Comparison of ENCODE assay signal across 17 cellular contexts in the genomic region with DNA sequence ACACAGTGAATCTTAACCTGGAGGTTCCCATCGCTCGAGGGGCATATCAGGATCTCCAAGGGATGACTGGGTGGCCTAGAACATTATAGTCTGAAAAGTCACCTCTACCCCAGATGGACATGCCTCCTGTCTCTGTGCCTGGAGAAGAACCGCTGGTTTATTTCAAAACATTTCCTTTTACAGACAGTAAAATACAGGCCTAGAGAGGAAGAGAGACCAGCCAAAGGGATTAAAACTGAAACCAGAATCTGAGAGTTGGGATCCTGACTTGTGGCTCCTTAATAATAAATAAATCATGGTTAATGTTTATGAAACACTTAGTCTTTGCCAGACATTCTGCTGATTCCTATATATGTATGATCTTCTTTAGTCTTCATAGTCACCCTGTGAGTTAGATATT.
DNase-seq lines count a peak whose midpoint lies in the region; ATAC-seq, FAIRE-seq and TF ChIP-seq lines count a peak whose summit lies in the region.
"Had no signal": no experiment of that assay in that cellular context is flagged by ENCODE, and none has a peak within 500 bp of the region (broad histone marks: within the 10 kb centered on the region; RNA-seq: fewer than 3 reads in every experiment).

No MANE protein-coding gene starts in this region.

- peaks cover 6% of the 10 kb centered on the region for H3K9me3 Mint-ChIP-seq in activated naive CD4-positive, alpha-beta T cell treated with anti-CD3 and anti-CD28 coated beads for 36 hours
- H3K9me3 Mint-ChIP-seq in activated naive CD4-positive, alpha-beta T cell treated with anti-CD3 and anti-CD28 coated beads, Interleukin-2, amount 50 U/mL, for 72 hours: peaks cover 0 to 3% of the 10 kb centered on the region in 2 donors
- H3K9me3 Mint-ChIP-seq in astrocyte (ENCODE audit: unreplicated experiment) (no peaks in the 10 kb centered on the region), type B pancreatic cell (peaks cover 5% of the 10 kb centered on the region)
- H3K9me3 Mint-ChIP-seq: CD8-positive, alpha-beta T cell; HFFc6 had no signal

- H3K9me3 ChIP-seq in astrocyte (ENCODE audit: insufficient read depth, low read depth, low read length): no peaks in the 10 kb centered on the region
- H3K9me3 ChIP-seq in mesenchymal stem cell (ENCODE audit: control insufficient read depth, low read length): no peaks in the 10 kb centered on the region

- H4K20me1 ChIP-seq in astrocyte (ENCODE audit: insufficient read depth, low read length): no peaks in the 10 kb centered on the region

- H3K27me3 ChIP-seq in astrocyte (ENCODE audit: insufficient read depth, low read length) (no peaks in the 10 kb centered on the region), mesenchymal stem cell (ENCODE audit: control insufficient read depth in 1 of 2, insufficient read depth in 1 of 2, low read length in 2 of 2) (peaks cover 0 to 52% of the 10 kb centered on the region in 2 experiments)

- no peak overlapping the region for H3K23ac ChIP-seq in mesenchymal stem cell (ENCODE audit: low read length in 2 of 2)

- intact Hi-C loops in activated naive CD4-positive, alpha-beta T cell treated with anti-CD3 and anti-CD28 coated beads for 36 hours (cut with micrococcal nuclease): no loop called here

- H3K9ac ChIP-seq in astrocyte (ENCODE audit: low read length) (no peak overlapping the region), mesenchymal stem cell (ENCODE audit: low read length) (no peak overlapping the region)

- H3K79me2 ChIP-seq in astrocyte (ENCODE audit: insufficient read depth, low read length): no peaks in the 10 kb centered on the region

- no peaks in the 10 kb centered on the region for H3K4me1 Mint-ChIP-seq in activated naive CD4-positive, alpha-beta T cell treated with anti-CD3 and anti-CD28 coated beads for 36 hours (ENCODE audit: low read depth)
- H3K4me1 Mint-ChIP-seq in astrocyte (ENCODE audit: low read depth, unreplicated experiment) (peaks cover 28% of the 10 kb centered on the region), type B pancreatic cell (ENCODE audit: unreplicated experiment) (peaks cover 45% of the 10 kb centered on the region)
- H3K4me1 Mint-ChIP-seq: CD14-positive monocyte had no signal

- H2AFZ ChIP-seq in astrocyte (ENCODE audit: low read depth, low read length) (no peak overlapping the region), mesenchymal stem cell (ENCODE audit: low read depth, low read length) (no peak overlapping the region)

- H3K27ac ChIP-seq in astrocyte (ENCODE audit: low read depth, low read length) (no peak overlapping the region), mesenchymal stem cell (ENCODE audit: low read length, poor library complexity, severe bottlenecking) (peak overlapping the region; percentile 63)
- H3K27ac ChIP-seq: 22Rv1, HL-60 had no signal

- H3K27ac Mint-ChIP-seq in activated naive CD4-positive, alpha-beta T cell treated with anti-CD3 and anti-CD28 coated beads for 36 hours: peak overlapping the region; percentile 24
- no peak overlapping the region for H3K27ac Mint-ChIP-seq in activated naive CD4-positive, alpha-beta T cell treated with anti-CD3 and anti-CD28 coated beads, Interleukin-2, amount 50 U/mL, for 72 hours
- H3K27ac Mint-ChIP-seq in astrocyte (ENCODE audit: unreplicated experiment): no peak overlapping the region
- H3K27ac Mint-ChIP-seq in type B pancreatic cell: peak overlapping the region; percentile 41
- H3K27ac Mint-ChIP-seq: CD8-positive, alpha-beta T cell; HFFc6 had no signal

- H3K4ac ChIP-seq in mesenchymal stem cell (ENCODE audit: low read depth in 1 of 2, low read length in 2 of 2): no peak overlapping the region

- H3K4me3 ChIP-seq in astrocyte (ENCODE audit: insufficient read depth, low read depth, low read length): no peak overlapping the region
- H3K4me3 ChIP-seq in mesenchymal stem cell (ENCODE audit: insufficient read depth in 1 of 2, low read depth in 1 of 2, low read length in 2 of 2): no peak overlapping the region

- no peak overlapping the region for H3K14ac ChIP-seq in mesenchymal stem cell (ENCODE audit: low read length in 2 of 2)

- no peaks in the 10 kb centered on the region for H3K79me1 ChIP-seq in mesenchymal stem cell (replicated peaks; ENCODE audit: low read length, poor library complexity, severe bottlenecking)

- 83% methylated on average over 2 of the region's 3 CpGs for WGBS in mesenchymal stem cell

- H3K18ac ChIP-seq in mesenchymal stem cell (ENCODE audit: low read depth in 1 of 2, low read length in 2 of 2): no peak overlapping the region

- H3K36me3 ChIP-seq in astrocyte (ENCODE audit: insufficient read depth, low read length): no peaks in the 10 kb centered on the region
- H3K36me3 ChIP-seq in mesenchymal stem cell (ENCODE audit: control insufficient read depth in 1 of 2, insufficient read depth in 2 of 2, low read depth in 1 of 2, low read length in 2 of 2): no peaks in the 10 kb centered on the region

- H3K4me2 ChIP-seq in astrocyte (ENCODE audit: low read length): no peak overlapping the region
- H3K4me2 ChIP-seq in mesenchymal stem cell (ENCODE audit: low read length, poor library complexity, severe bottlenecking): no peak overlapping the region

- FAIRE-seq in astrocyte (lab: Jason Lieb, UNC): no peak

- no peak overlapping the region for H2BK15ac ChIP-seq in mesenchymal stem cell (ENCODE audit: low read depth, poor library complexity, severe bottlenecking)

- CTCF ChIA-PET in activated naive CD4-positive, alpha-beta T cell treated with anti-CD3 and anti-CD28 coated beads for 36 hours (lab: Charles Lee): no interaction called here

- H4K91ac ChIP-seq in mesenchymal stem cell (ENCODE audit: low read length): no peak overlapping the region

- ATAC-seq in activated naive CD4-positive, alpha-beta T cell treated with anti-CD3 and anti-CD28 coated beads, Interleukin-2, amount 50 U/mL, for 72 hours: no peak
- ATAC-seq in HG02981 (IDR thresholded peaks at IDR 0.05; ENCODE audit: unreplicated experiment): no peak
- ATAC-seq in GM21576 (IDR thresholded peaks at IDR 0.05; ENCODE audit: unreplicated experiment): no peak
- ATAC-seq: CD8-positive, alpha-beta T cell had no signal

- no peak for DNase-seq in activated naive CD4-positive, alpha-beta T cell treated with anti-CD3 and anti-CD28 coated beads for 36 hours
- no peak for DNase-seq in activated naive CD4-positive, alpha-beta T cell treated with anti-CD3 and anti-CD28 coated beads, Interleukin-2, amount 50 U/mL, for 72 hours (ENCODE audit: low spot score in 2 of 2)
- DNase-seq in astrocyte (ENCODE audit: low read depth): no peak
- peak; percentile 12 for DNase-seq in mesenchymal stem cell
- DNase-seq in type B pancreatic cell (ENCODE audit: extremely low spot score, unreplicated experiment): no peak
- no peak for DNase-seq in DMS153 (lab: John Stamatoyannopoulos, UW)
- DNase-seq: CD8-positive, alpha-beta T cell; COR-L47; DMS53; GF-D8; HCEC 1CT; HFFc6 had no signal

- H3K36me3 Mint-ChIP-seq in activated naive CD4-positive, alpha-beta T cell treated with anti-CD3 and anti-CD28 coated beads for 36 hours (ENCODE audit: low read depth): no peaks in the 10 kb centered on the region
- no peaks in the 10 kb centered on the region for H3K36me3 Mint-ChIP-seq in activated naive CD4-positive, alpha-beta T cell treated with anti-CD3 and anti-CD28 coated beads, Interleukin-2, amount 50 U/mL, for 72 hours
- no peaks in the 10 kb centered on the region for H3K36me3 Mint-ChIP-seq in astrocyte (ENCODE audit: low read depth, unreplicated experiment)
- no peaks in the 10 kb centered on the region for H3K36me3 Mint-ChIP-seq in type B pancreatic cell
- H3K36me3 Mint-ChIP-seq: CD14-positive monocyte; CD8-positive, alpha-beta T cell had no signal

- no peak overlapping the region for H3K4me3 Mint-ChIP-seq in activated naive CD4-positive, alpha-beta T cell treated with anti-CD3 and anti-CD28 coated beads for 36 hours
- H3K4me3 Mint-ChIP-seq in astrocyte (ENCODE audit: unreplicated experiment) (peak overlapping the region; percentile 54), type B pancreatic cell (no peak overlapping the region)
- H3K4me3 Mint-ChIP-seq: CD14-positive monocyte; CD8-positive, alpha-beta T cell; HFFc6 had no signal

- TF ChIP-seq CTCF in astrocyte (IDR thresholded peaks at IDR 0.05; ENCODE audit: insufficient read depth, low read depth, low read length): no peak
- TF ChIP-seq CTCF in type B pancreatic cell (conservative IDR thresholded peaks at IDR 0.05): no peak

- H3K4me1 ChIP-seq in astrocyte (ENCODE audit: insufficient read depth, low read length) (no peaks in the 10 kb centered on the region), mesenchymal stem cell (ENCODE audit: control insufficient read depth, insufficient read depth, low read depth, low read length) (peaks cover 32% of the 10 kb centered on the region)

- no peak overlapping the region for H2BK5ac ChIP-seq in mesenchymal stem cell (ENCODE audit: low read depth, low read length, poor library complexity, severe bottlenecking)

- H3K27me3 Mint-ChIP-seq in activated naive CD4-positive, alpha-beta T cell treated with anti-CD3 and anti-CD28 coated beads for 36 hours (ENCODE audit: low read depth): peaks cover 8% of the 10 kb centered on the region
- H3K27me3 Mint-ChIP-seq in astrocyte (ENCODE audit: low read depth, unreplicated experiment) (peaks cover 2% of the 10 kb centered on the region), type B pancreatic cell (no peaks in the 10 kb centered on the region)

- H2BK12ac ChIP-seq in mesenchymal stem cell (ENCODE audit: low read length in 2 of 2): no peak overlapping the region

- H2AK5ac ChIP-seq in mesenchymal stem cell (ENCODE audit: low read length, severe bottlenecking): no peak overlapping the region

- H2BK120ac ChIP-seq in mesenchymal stem cell (ENCODE audit: low read depth, low read length): no peak overlapping the region

- H4K8ac ChIP-seq in mesenchymal stem cell (ENCODE audit: low read length): no peak overlapping the region

Comparison
In these comparisons a context has a peak if more than half of its experiments do, and no peak if none do; other contexts are left out.
1. H3K27ac Mint-ChIP-seq: peak in activated naive CD4-positive, alpha-beta T cell treated with anti-CD3 and anti-CD28 coated beads for 36 hours (single experiment) and type B pancreatic cell (single experiment); none in activated naive CD4-positive, alpha-beta T cell treated with anti-CD3 and anti-CD28 coated beads, Interleukin-2, amount 50 U/mL, for 72 hours (0 of 2) and astrocyte (single experiment).